8 cellular contexts compared by ENCODE assay signal in genomic region chr1:235011599-235012435, GRCh38.
DNase-seq lines count a peak whose midpoint lies in the region; ATAC-seq and TF ChIP-seq lines count a peak whose summit lies in the region.

No MANE protein-coding gene starts in this region.

- POLR2A ChIA-PET in T-cell (lab: Charles Lee), result interaction anchor here (0.6 to 1.7 kb wide), 15 partner anchors 30 to 412 kb away, joined by 3 to 23 read pairs (median 4); no protein-coding TSS in a partner anchor

- peaks cover 69 to 80% (median 71%) of the 10 kb centered on the region in 3 donors for H3K4me1 Mint-ChIP-seq in T-cell

- ATAC-seq in GM19351 (IDR thresholded peaks at IDR 0.05; ENCODE audit: unreplicated experiment) (peak; percentile 76), HG03460 (IDR thresholded peaks at IDR 0.05; ENCODE audit: unreplicated experiment) (peak; percentile 73), T-cell (replicated peaks in 1 of 4) (peak; percentile 91 to 96 (median 94))

- H3K36me3 ChIP-seq in BE2C, result no peaks in the 10 kb centered on the region

- peak overlapping the region; percentile 87 to 95 for H3K27ac Mint-ChIP-seq in T-cell

- H3K4me3 Mint-ChIP-seq in T-cell, result peak overlapping the region; percentile 55 to 79 (median 61)

- H3K27me3 ChIP-seq in BE2C, result no peaks in the 10 kb centered on the region

- DNase-seq in BE2C (peak; percentile 87), T-cell (peak; percentile 68 to 98 (median 94)), islet precursor cell (peak; percentile 96), ecto neural progenitor cell (ENCODE audit: low spot score) (no peak)
- peak; percentile 89 for DNase-seq in stimulated activated CD4-positive, alpha-beta T cell treated with anti-CD3 and anti-CD28 coated beads, Interleukin-4, amount 100 ng/mL, for 1 hour

- WGBS in adipose tissue, 3 donors, result 42 to 83% (median 55%) methylated on average over 22 of the region's 22 CpGs

- peak overlapping the region; percentile 7 for H3K27ac ChIP-seq in adipose tissue (ENCODE audit: low read depth, low read length)

- H3K4me3 ChIP-seq in BE2C (ENCODE audit: low read depth, low read length), result peak overlapping the region; percentile 12; the same call in 1 of the 2 replicates

- no peaks in the 10 kb centered on the region for H3K36me3 Mint-ChIP-seq in T-cell

- H3K9me3 Mint-ChIP-seq in T-cell, result peaks cover 0 to 3% (median 0%) of the 10 kb centered on the region in 3 donors

- H3K27me3 Mint-ChIP-seq in T-cell, result no peaks in the 10 kb centered on the region

- CTCF ChIA-PET in T-cell (lab: Charles Lee), result interaction anchor here in 1 of 2 donors (0.6 to 1.4 kb wide), 9 partner anchors 29 to 411 kb away, joined by 3 to 8 read pairs (median 4); no protein-coding TSS in a partner anchor

- no peak for TF ChIP-seq CTCF in BE2C (IDR thresholded peaks at IDR 0.05; ENCODE audit: low read depth, low read length)

- no peaks in the 10 kb centered on the region; the same call in 1 of the 2 replicates for H3K9me3 ChIP-seq in BE2C

- H3K4me1 ChIP-seq in BE2C, result peaks cover 11% of the 10 kb centered on the region
